In genomic region chr16:12262454-12263180, GRCh38 we compare ENCODE assay signal across 13 cellular contexts.
A peak's percentile ranks its signal among the peaks of the same experiment; 100 is the strongest.
DNase-seq lines count a peak whose midpoint lies in the region; FAIRE-seq and TF ChIP-seq lines count a peak whose summit lies in the region.
"Had no signal": no experiment of that assay in that cellular context is flagged by ENCODE, and none has a peak within 500 bp of the region (broad histone marks: within the 10 kb centered on the region; RNA-seq: fewer than 3 reads in every experiment).

No MANE protein-coding gene starts in this region.

- peaks cover 0 to 5% (median 0%) of the 10 kb centered on the region in 3 donors for H3K27me3 Mint-ChIP-seq in CD14-positive monocyte (ENCODE audit: low read depth in 3 of 3)
- no peaks in the 10 kb centered on the region for H3K27me3 Mint-ChIP-seq in activated CD4-positive, alpha-beta memory T cell treated with anti-CD3 and anti-CD28 coated beads for 36 hours
- H3K27me3 Mint-ChIP-seq: activated T-helper 17 cell treated with anti-CD3 and anti-CD28 coated beads, Interleukin-2, amount 50 U/mL, for 72 hours had no signal

- in situ Hi-C loops in transverse colon (cut with MboI; ENCODE audit: low pct_ligation_motif_present in 1 of 4, low pct_unique_long_range_greater_than_20kb in 1 of 4, low sequenced_read_pairs in 3 of 4): loop anchor here in 1 of 4 donors (25.0 kb wide), 1 partner anchor 175 kb away; no protein-coding TSS in a partner anchor

- POLR2A ChIA-PET in activated CD4-positive, alpha-beta memory T cell treated with anti-CD3 and anti-CD28 coated beads for 36 hours (lab: Charles Lee): no interaction called here

- no peaks in the 10 kb centered on the region for H3K4me1 Mint-ChIP-seq in CD14-positive monocyte
- no peaks in the 10 kb centered on the region for H3K4me1 Mint-ChIP-seq in activated CD4-positive, alpha-beta memory T cell treated with anti-CD3 and anti-CD28 coated beads for 36 hours (ENCODE audit: low read depth)

- no peak for TF ChIP-seq CTCF in OCI-LY1 (IDR thresholded peaks at IDR 0.05; ENCODE audit: low read length)
- no peak for TF ChIP-seq CTCF in transverse colon (IDR thresholded peaks at IDR 0.05)
- no peak for TF ChIP-seq CTCF in CD14-positive monocyte (IDR thresholded peaks at IDR 0.05)

- peak overlapping the region; percentile 5; the same call in 1 of the 2 replicates for H3K9ac ChIP-seq in OCI-LY1 (ENCODE audit: low read length)

- H3K4me2 ChIP-seq in OCI-LY1 (ENCODE audit: low read length): no peak overlapping the region

- CTCF ChIA-PET in activated CD4-positive, alpha-beta memory T cell treated with anti-CD3 and anti-CD28 coated beads for 36 hours (lab: Charles Lee): interaction anchor here (0.7 to 2.0 kb wide), 2 partner anchors 167 to 218 kb away, joined by 3 to 5 read pairs; no protein-coding TSS in a partner anchor

- DNase-seq in NCI-H2107 treated with DMSO at 0.1 percent for 48 hours (lab: John Stamatoyannopoulos, UW; ENCODE audit: unreplicated experiment) (peak; percentile 79), NCI-H2107 (lab: John Stamatoyannopoulos, UW) (no peak), transverse colon (peak; percentile 61), CD14-positive monocyte (ENCODE audit: low spot score) (no peak), UCSD-AML1 (lab: John Stamatoyannopoulos, UW; ENCODE audit: unreplicated experiment) (no peak)
- no peak for DNase-seq in activated CD4-positive, alpha-beta memory T cell treated with anti-CD3 and anti-CD28 coated beads for 36 hours
- DNase-seq: activated CD4-positive, alpha-beta T cell treated with anti-CD3 and anti-CD28 coated beads for 48 hours; NCI-H146 had no signal

- H3K27ac ChIP-seq in OCI-LY1 (ENCODE audit: low read depth, low read length, poor library complexity, severe bottlenecking) (peak overlapping the region; percentile 94), transverse colon (peak overlapping the region in 1 of 4 donors; percentile 4)
- H3K27ac ChIP-seq: thoracic aorta had no signal

- H3K4me1 ChIP-seq in OCI-LY1 (ENCODE audit: insufficient read depth, low read length, severe bottlenecking) (peaks cover 84% of the 10 kb centered on the region), transverse colon (peaks cover 0 to 17% (median 10%) of the 10 kb centered on the region in 4 donors)

- H3K27me3 ChIP-seq in OCI-LY1 (ENCODE audit: insufficient read depth, low read length) (no peaks in the 10 kb centered on the region), transverse colon (no peaks in the 10 kb centered on the region)

- H3K36me3 ChIP-seq in OCI-LY1 (ENCODE audit: insufficient read depth, low read length): peaks cover 25% of the 10 kb centered on the region
- no peaks in the 10 kb centered on the region for H3K36me3 ChIP-seq in transverse colon
- H3K36me3 ChIP-seq: thoracic aorta had no signal

- H4K20me1 ChIP-seq in OCI-LY1 (ENCODE audit: insufficient read depth, low read length): no peaks in the 10 kb centered on the region

- H3K27ac Mint-ChIP-seq in CD14-positive monocyte: peak overlapping the region in 1 of 7 donors; percentile 75
- no peak overlapping the region for H3K27ac Mint-ChIP-seq in activated CD4-positive, alpha-beta memory T cell treated with anti-CD3 and anti-CD28 coated beads for 36 hours
- H3K27ac Mint-ChIP-seq: activated T-helper 17 cell treated with anti-CD3 and anti-CD28 coated beads, Interleukin-2, amount 50 U/mL, for 72 hours had no signal

- H3K9me3 Mint-ChIP-seq in CD14-positive monocyte: no peaks in the 10 kb centered on the region
- H3K9me3 Mint-ChIP-seq in activated CD4-positive, alpha-beta memory T cell treated with anti-CD3 and anti-CD28 coated beads for 36 hours: no peaks in the 10 kb centered on the region
- H3K9me3 Mint-ChIP-seq: activated T-helper 17 cell treated with anti-CD3 and anti-CD28 coated beads, Interleukin-2, amount 50 U/mL, for 72 hours had no signal

- H3K9me2 ChIP-seq in OCI-LY1 (ENCODE audit: low read depth, low read length): no peaks in the 10 kb centered on the region

- no peak overlapping the region for H2AFZ ChIP-seq in OCI-LY1 (ENCODE audit: low read length)

- intact Hi-C loops in transverse colon (cut with DNase I; ENCODE audit: low total_unique reads) (no loop called here), CD14-positive monocyte (cut with micrococcal nuclease) (no loop called here)
- intact Hi-C loops in activated CD4-positive, alpha-beta memory T cell treated with anti-CD3 and anti-CD28 coated beads for 36 hours (cut with micrococcal nuclease): no loop called here

- H3K4me3 ChIP-seq in OCI-LY1 (ENCODE audit: low read depth, low read length, poor library complexity, severe bottlenecking): no peak overlapping the region
- H3K4me3 ChIP-seq in transverse colon: no peak overlapping the region
- H3K4me3 ChIP-seq: thoracic aorta had no signal

- H3K9me3 ChIP-seq in OCI-LY1 (ENCODE audit: low read length) (no peaks in the 10 kb centered on the region), transverse colon (no peaks in the 10 kb centered on the region)
- H3K9me3 ChIP-seq: thoracic aorta had no signal

- TF ChIP-seq POLR2A in transverse colon (IDR thresholded peaks at IDR 0.05): no peak

- TF ChIP-seq EP300 in transverse colon (IDR thresholded peaks at IDR 0.05; ENCODE audit: low read depth): no peak

- no peaks in the 10 kb centered on the region; the same call in 1 of the 2 replicates for H3K79me2 ChIP-seq in OCI-LY1 (ENCODE audit: insufficient read depth, low read length)

- peaks cover 15 to 28% of the 10 kb centered on the region in 2 donors for H3K36me3 Mint-ChIP-seq in CD14-positive monocyte
- no peaks in the 10 kb centered on the region for H3K36me3 Mint-ChIP-seq in activated CD4-positive, alpha-beta memory T cell treated with anti-CD3 and anti-CD28 coated beads for 36 hours

- H3K4me3 Mint-ChIP-seq in CD14-positive monocyte: no peak overlapping the region
- no peak overlapping the region for H3K4me3 Mint-ChIP-seq in activated CD4-positive, alpha-beta memory T cell treated with anti-CD3 and anti-CD28 coated beads for 36 hours
- H3K4me3 Mint-ChIP-seq: activated T-helper 17 cell treated with anti-CD3 and anti-CD28 coated beads, Interleukin-2, amount 50 U/mL, for 72 hours had no signal

- no peaks in the 10 kb centered on the region for H3F3A ChIP-seq in OCI-LY1 (ENCODE audit: insufficient read depth, low read length)

- 75 to 77% methylated on average over 13 of the region's 13 CpGs for WGBS in transverse colon (ENCODE audit: low coverage in 1 of 2), 2 donors

- FAIRE-seq in islet of Langerhans (lab: Jason Lieb, UNC): peak; percentile 77
- FAIRE-seq: endothelial cell of umbilical vein had no signal

Comparison
In these comparisons a context has a peak if more than half of its experiments do, and no peak if none do; other contexts are left out.
1. DNase-seq: peak in NCI-H2107 treated with DMSO at 0.1 percent for 48 hours (single experiment) and transverse colon (single experiment); none in NCI-H2107 (single experiment), CD14-positive monocyte (single experiment), UCSD-AML1 (single experiment) and activated CD4-positive, alpha-beta memory T cell treated with anti-CD3 and anti-CD28 coated beads for 36 hours (single experiment).